Comparison of ENCODE assay signal across 31 cellular contexts in genomic region chr1:196866974-196867373, GRCh38. TPM values are rescaled to one million over a fixed set of nuclear protein-coding genes. Genes with fewer than 3 reads are reported as not detected.
"Had no signal": no experiment of that assay in that cellular context is flagged by ENCODE, and none has a peak within 500 bp of the region (broad histone marks: within the 10 kb centered on the region; RNA-seq: fewer than 3 reads in every experiment).

No MANE protein-coding gene starts in this region.

- H3K4me3 Mint-ChIP-seq: endodermal cell, mesothelial cell of epicardium, naive B cell had no signal

- H3K36me3 ChIP-seq: esophagus squamous epithelium, gastrocnemius medialis, heart right ventricle, left lung, lower lobe of right lung had no signal

- H3K9me3 ChIP-seq: gastrocnemius medialis, lower lobe of right lung, mucosa of descending colon had no signal

- H3K9me3 Mint-ChIP-seq: mesothelial cell of epicardium had no signal

- H3K27me3 ChIP-seq: esophagus squamous epithelium, gastrocnemius medialis, heart right ventricle, left lung had no signal

- H3K4me1 Mint-ChIP-seq: mesothelial cell of epicardium, naive B cell had no signal

- H3K27ac Mint-ChIP-seq: endodermal cell, mesothelial cell of epicardium, naive B cell had no signal

- H3K4me3 ChIP-seq: coronary artery, dorsolateral prefrontal cortex, esophagus squamous epithelium, gastrocnemius medialis, heart right ventricle, left lung, lower lobe of right lung, mucosa of descending colon had no signal

- H3K4me1 ChIP-seq: esophagus squamous epithelium, gastrocnemius medialis, heart right ventricle, left lung, lower lobe of right lung had no signal

- DNase-seq: dermis blood vessel endothelial cell; dorsolateral prefrontal cortex; effector CD4-positive, alpha-beta T cell; effector memory CD4-positive, alpha-beta T cell; endodermal cell; erythroblast; esophagus squamous epithelium; foreskin fibroblast; foreskin melanocyte; gastrocnemius medialis; glutamatergic neuron; head of caudate nucleus; heart right ventricle; hippocampal formation; left cardiac atrium; left ventricle myocardium superior; lower lobe of right lung; mesenchymal stem cell; mucosa of descending colon; naive B cell had no signal

- H3K36me3 Mint-ChIP-seq: mesothelial cell of epicardium, naive B cell had no signal

- H3K27ac ChIP-seq: coronary artery, dorsolateral prefrontal cortex, epithelial cell of prostate, esophagus squamous epithelium, gastrocnemius medialis, heart right ventricle, left lung, lower lobe of right lung had no signal

- ATAC-seq: esophagus mucosa, gastrocnemius medialis, heart right ventricle, left cardiac atrium, left lung, left ventricle myocardium superior, lower lobe of right lung, mucosa of descending colon had no signal

RNA-seq across cellular contexts. Expression of gene CFHR4, which starts 20.9 kb away (rescaled TPM):
- total RNA-seq: dermis blood vessel endothelial cell, endodermal cell, esophagus mucosa, esophagus squamous epithelium, glomerular endothelial cell, heart right ventricle, kidney epithelial cell, left cardiac atrium, left lung, left ventricle myocardium superior, lower leg skin, lower lobe of right lung, lung microvascular endothelial cell, mesenteric fat pad, mesothelial cell of epicardium, mucosa of descending colon, myocyte had no signal

RNA-seq across cellular contexts. Expression of gene CFHR1, which starts 47.4 kb away (rescaled TPM):
- total RNA-seq: dermis blood vessel endothelial cell, endodermal cell, esophagus squamous epithelium, glomerular endothelial cell, heart right ventricle, kidney epithelial cell, left lung, left ventricle myocardium superior, lower leg skin, lung microvascular endothelial cell, mesothelial cell of epicardium had no signal
